ENCODE assay signal across 22 cellular contexts in genomic region chr5:175709276-175709781, GRCh38. TPM values are rescaled to one million over a fixed set of nuclear protein-coding genes. Genes with fewer than 3 reads are reported as not detected.
A peak's percentile ranks its signal among the peaks of the same experiment; 100 is the strongest.
DNase-seq lines count a peak whose midpoint lies in the region; ATAC-seq, FAIRE-seq and TF ChIP-seq lines count a peak whose summit lies in the region.
"Had no signal": no experiment of that assay in that cellular context is flagged by ENCODE, and none has a peak within 500 bp of the region (broad histone marks: within the 10 kb centered on the region; RNA-seq: fewer than 3 reads in every experiment).

No MANE protein-coding gene starts in this region.

- peak; percentile 23 for ATAC-seq in Right ventricle myocardium superior (ENCODE audit: poor library complexity)
- ATAC-seq in WTC11, result no peak
- ATAC-seq in left lobe of liver, result no peak
- ATAC-seq in HG02588 (IDR thresholded peaks at IDR 0.05; ENCODE audit: unreplicated experiment), result no peak
- ATAC-seq: activated T-cell treated with anti-CD3 and anti-CD28 coated beads, Interleukin-2, amount 50 U/mL, for 4 hours; pancreas had no signal

- CTCF ChIA-PET in WTC11 (lab: Charles Lee), result interaction anchor here (0.9 to 3.2 kb wide), 3 partner anchors 10 to 175 kb away, joined by 3 to 26 read pairs (median 4); no protein-coding TSS in a partner anchor

- H3K4me3 ChIP-seq in right atrium auricular region, result no peak overlapping the region
- H3K4me3 ChIP-seq: adrenal gland, cardiac muscle cell, heart right ventricle, pancreas, skin epidermis had no signal

- intact Hi-C loops in Right ventricle myocardium superior (cut with DNase I), result no loop called here

- FAIRE-seq in urothelium cell line (lab: Jason Lieb, UNC), result peak; percentile 55
- FAIRE-seq: pancreas had no signal

- H3K9me3 Mint-ChIP-seq in WTC11, result peaks cover 31% of the 10 kb centered on the region
- H3K9me3 Mint-ChIP-seq: activated T-cell treated with anti-CD3 and anti-CD28 coated beads, Interleukin-2, amount 50 U/mL, for 4 hours; immature natural killer cell had no signal

- H3K4me1 ChIP-seq in right atrium auricular region, result peaks cover 0 to 5% of the 10 kb centered on the region in 2 donors
- H3K4me1 ChIP-seq: adrenal gland had no signal

- no peak for TF ChIP-seq CTCF in right atrium auricular region (IDR thresholded peaks at IDR 0.05)
- no peak for TF ChIP-seq CTCF in WTC11 (IDR thresholded peaks at IDR 0.05)

- no peak for DNase-seq in Right ventricle myocardium superior
- no peak for DNase-seq in right atrium auricular region (ENCODE audit: low spot score)
- peak; percentile 6 for DNase-seq in WTC11 (ENCODE audit: low spot score)
- peak; percentile 35 for DNase-seq in left lobe of liver (ENCODE audit: low spot score)
- no peak for DNase-seq in urothelium cell line (ENCODE audit: low spot score)
- DNase-seq in effector CD8-positive, alpha-beta T cell (lab: John Stamatoyannopoulos, UW), result no peak
- DNase-seq in AML-193 (lab: John Stamatoyannopoulos, UW), result no peak
- DNase-seq: activated CD4-positive, alpha-beta T cell treated with anti-CD3 and anti-CD28 coated beads, Interleukin-2, amount 50 U/mL, for 4 hours; activated T-cell treated with anti-CD3 and anti-CD28 coated beads, Interleukin-2, amount 50 U/mL, for 4 hours; effector memory CD4-positive, alpha-beta T cell; heart right ventricle; immature natural killer cell; mammary epithelial cell; NCI-H2171; NCI-H774; stimulated activated CD4-positive, alpha-beta T cell treated with anti-CD3 and anti-CD28 coated beads, Interleukin-4, amount 100 ng/mL, for 1 hour; SW 1271 had no signal

- H3K36me3 ChIP-seq in right atrium auricular region, result no peaks in the 10 kb centered on the region
- H3K36me3 ChIP-seq: adrenal gland, pancreas had no signal

- no peak overlapping the region for H3K27ac ChIP-seq in right atrium auricular region
- H3K27ac ChIP-seq: adrenal gland, cardiac muscle cell, pancreas, skin epidermis had no signal

- no peak overlapping the region for H3K4me3 Mint-ChIP-seq in WTC11
- H3K4me3 Mint-ChIP-seq: activated T-cell treated with anti-CD3 and anti-CD28 coated beads, Interleukin-2, amount 50 U/mL, for 4 hours; immature natural killer cell had no signal

- peaks cover 37% of the 10 kb centered on the region for H3K36me3 Mint-ChIP-seq in WTC11
- H3K36me3 Mint-ChIP-seq: immature natural killer cell had no signal

- peaks cover 8% of the 10 kb centered on the region; the same call in 1 of the 2 replicates for H3K27me3 Mint-ChIP-seq in WTC11 (ENCODE audit: low read depth)

- H3K27me3 ChIP-seq in right atrium auricular region, result no peaks in the 10 kb centered on the region
- H3K27me3 ChIP-seq: adrenal gland, cardiac muscle cell, heart right ventricle, pancreas had no signal

- no peak overlapping the region for H3K27ac Mint-ChIP-seq in WTC11
- H3K27ac Mint-ChIP-seq: immature natural killer cell had no signal

- POLR2A ChIA-PET in WTC11 (lab: Charles Lee), result no interaction called here

- H3K4me1 Mint-ChIP-seq in WTC11, result no peaks in the 10 kb centered on the region
- H3K4me1 Mint-ChIP-seq: immature natural killer cell had no signal

- no peaks in the 10 kb centered on the region for H3K9me3 ChIP-seq in right atrium auricular region
- H3K9me3 ChIP-seq: adrenal gland, pancreas had no signal

TF ChIP-seq in WTC11, 78 proteins besides CTCF, POLR2A, EP300 and RAD21:
- TF ChIP-seq ARID4B (CRISPR knock-in tag; IDR thresholded peaks at IDR 0.05; ENCODE audit: borderline replicate concordance) (no peak), ZNF396 (CRISPR knock-in tag; IDR thresholded peaks at IDR 0.05; ENCODE audit: borderline replicate concordance) (no peak), JUN (CRISPR knock-in tag; IDR thresholded peaks at IDR 0.05) (no peak), SMAD4 (CRISPR knock-in tag; IDR thresholded peaks at IDR 0.05) (no peak), ATF6 (CRISPR knock-in tag; IDR thresholded peaks at IDR 0.05) (no peak), E2F4 (CRISPR knock-in tag; IDR thresholded peaks at IDR 0.05; ENCODE audit: borderline replicate concordance, low read depth) (no peak), CREB1 (CRISPR knock-in tag; IDR thresholded peaks at IDR 0.05) (no peak), ELF4 (CRISPR knock-in tag; IDR thresholded peaks at IDR 0.05; ENCODE audit: low read depth) (no peak)

RNA-seq across cellular contexts. Expression of gene HRH2, which starts 51.5 kb away (rescaled TPM):
- total RNA-seq in Right ventricle myocardium superior (41.2 TPM), right atrium auricular region (10 to 100 TPM in 1 of 2 donors, 1 to 10 TPM in 1; 8.0 to 18.9 TPM), WTC11 (2021) (9.3 to 12.7 TPM (median 12.2 TPM) in 3 replicates), left lobe of liver (0.23 TPM)
- total RNA-seq: mammary epithelial cell had no signal

Comparison
In these comparisons a context has a peak if more than half of its experiments do, and no peak if none do; other contexts are left out.
1. DNase-seq: peak in WTC11 (single experiment) and left lobe of liver (single experiment); none in Right ventricle myocardium superior (single experiment), right atrium auricular region (single experiment), urothelium cell line (single experiment), effector CD8-positive, alpha-beta T cell (single experiment) and AML-193 (0 of 2).